Comparison of ENCODE assay signal across 8 cellular contexts in genomic region chr1:196607940-196608339, GRCh38. TPM values are rescaled to one million over a fixed set of nuclear protein-coding genes. Genes with fewer than 3 reads are reported as not detected.
DNase-seq lines count a peak whose midpoint lies in the region; ATAC-seq and TF ChIP-seq lines count a peak whose summit lies in the region.

No MANE protein-coding gene starts in this region.

- H2BK15ac ChIP-seq in H9 (ENCODE audit: low read depth, low read length) = no peak overlapping the region

- no peaks in the 10 kb centered on the region for H3K36me3 ChIP-seq in PC-3 (ENCODE audit: low read depth, low read length)

- peak overlapping the region; percentile 43 for H2BK5ac ChIP-seq in H9 (ENCODE audit: insufficient read length, low read length)

- peak overlapping the region; percentile 84 for H3K14ac ChIP-seq in H9 (ENCODE audit: insufficient read depth, low read length)

- no peak overlapping the region for H3K56ac ChIP-seq in H9 (ENCODE audit: insufficient read length, low read depth, low read length)

- no CpG with 5 or more reads among the region's 7 CpGs for WGBS in H9 (ENCODE audit: extremely low coverage, insufficient read length, low lambda C conversion rate)

- TF ChIP-seq CTCF in H9 (conservative IDR thresholded peaks at IDR 0.05) = no peak
- TF ChIP-seq CTCF in PC-3 (conservative IDR thresholded peaks at IDR 0.05; ENCODE audit: low read depth, low read length) = no peak
- no peak for TF ChIP-seq CTCF in foreskin fibroblast (IDR thresholded peaks at IDR 0.05; ENCODE audit: low read depth, low read length)

- peaks cover 5% of the 10 kb centered on the region; the same call in 1 of the 2 replicates for H3K4me1 ChIP-seq in H9 (ENCODE audit: insufficient read depth, low read length)
- no peaks in the 10 kb centered on the region; the same call in 1 of the 2 replicates for H3K4me1 ChIP-seq in PC-3 (ENCODE audit: insufficient read depth, low read length)

- peak overlapping the region; percentile 94 to 98 for H3K4me3 Mint-ChIP-seq in H9

- H3K9me3 ChIP-seq in H9 (ENCODE audit: control insufficient read depth, low read depth, low read length) (no peaks in the 10 kb centered on the region), PC-3 (ENCODE audit: low read length) (no peaks in the 10 kb centered on the region)

- peak overlapping the region; percentile 92 for H3K27ac ChIP-seq in H9 (ENCODE audit: insufficient read length, low read depth, low read length)
- H3K27ac ChIP-seq in PC-3 (ENCODE audit: low read length) = no peak overlapping the region

- H3K79me2 ChIP-seq in H9 (ENCODE audit: insufficient read depth, low read length) (peaks cover 20% of the 10 kb centered on the region), PC-3 (ENCODE audit: low read length) (no peaks in the 10 kb centered on the region)

- peak overlapping the region; percentile 97 to 99 (median 98) for H3K27ac Mint-ChIP-seq in H9

- no peak for DNase-seq in H9
- DNase-seq in PC-3 = no peak
- DNase-seq in foreskin fibroblast = peak in 1 of 2 donors; percentile 24
- DNase-seq in sciatic nerve (ENCODE audit: low spot score) = no peak
- DNase-seq in RKO (ENCODE audit: low spot score) = no peak
- DNase-seq in CD1c-positive myeloid dendritic cell (ENCODE audit: extremely low spot score) = no peak

- intact Hi-C loops in PC-3 (cut with micrococcal nuclease) = no loop called here
- intact Hi-C loops in sciatic nerve (cut with DNase I) = no loop called here

- H3K9ac ChIP-seq in H9 (ENCODE audit: extremely low read depth, insufficient read length, low read length) (peak overlapping the region; percentile 97), PC-3 (ENCODE audit: low read length) (no peak overlapping the region)

- H4K5ac ChIP-seq in H9 (ENCODE audit: insufficient read length, low read depth, low read length) = no peak overlapping the region

- H3K4me3 ChIP-seq in PC-3 (ENCODE audit: low read length) = peak overlapping the region; percentile 67
- H3K4me3 ChIP-seq in foreskin fibroblast (ENCODE audit: low read depth in 1 of 2, low read length in 2 of 2) = peak overlapping the region; percentile 84 to 92

- H3K4ac ChIP-seq in H9 (ENCODE audit: low read depth, low read length) = no peak overlapping the region

- H2BK120ac ChIP-seq in H9 (ENCODE audit: low read depth, low read length, poor library complexity, severe bottlenecking) = no peak overlapping the region

- no peak overlapping the region for H3K23ac ChIP-seq in H9 (ENCODE audit: insufficient read length, low read depth, low read length)

- H3K18ac ChIP-seq in H9 (ENCODE audit: insufficient read length, low read depth, low read length) = peak overlapping the region; percentile 96

- POLR2A ChIA-PET in PC-3 (lab: Charles Lee; ENCODE audit: unreplicated experiment) = no interaction called here

- peak overlapping the region; percentile 90 for H3K4me2 ChIP-seq in H9 (ENCODE audit: insufficient read depth, insufficient read length, low read length)
- H3K4me2 ChIP-seq in PC-3 (ENCODE audit: low read length) = peak overlapping the region; percentile 80

- no peak overlapping the region for H4K91ac ChIP-seq in H9 (ENCODE audit: insufficient read length, low read depth, low read length)

- CTCF ChIA-PET in PC-3 (lab: Charles Lee) = no interaction called here

- ATAC-seq in PC-3 (peak; percentile 54), sciatic nerve (peak; percentile 34), GM21717 (IDR thresholded peaks at IDR 0.05; ENCODE audit: unreplicated experiment) (no peak), HG02571 (IDR thresholded peaks at IDR 0.05; ENCODE audit: unreplicated experiment) (no peak)

- H3F3A ChIP-seq in PC-3 (ENCODE audit: low read length, unreplicated experiment) = no peaks in the 10 kb centered on the region

- H4K20me1 ChIP-seq in H9 (ENCODE audit: control insufficient read depth, insufficient read depth, insufficient read length) (no peaks in the 10 kb centered on the region), PC-3 (ENCODE audit: low read length) (no peaks in the 10 kb centered on the region)

- H3K36me3 Mint-ChIP-seq in H9 (ENCODE audit: insufficient read depth in 1 of 3, low read depth in 3 of 3) = peaks cover 4 to 9% (median 8%) of the 10 kb centered on the region in 3 experiments; a peak in 4 of 7 replicates

- TSS peak; percentile 35 for BruUV-seq in PC-3 (replicated peaks; lab: Mats Ljungman, UMichigan)

- H2AFZ ChIP-seq in H9 (ENCODE audit: low read length) (peak overlapping the region; percentile 74), PC-3 (ENCODE audit: low read length) (peak overlapping the region; percentile 86)

- no peaks in the 10 kb centered on the region for H3K9me3 Mint-ChIP-seq in H9

- H2BK12ac ChIP-seq in H9 (ENCODE audit: insufficient read length, low read depth, low read length) = peak overlapping the region; percentile 18

- no peak overlapping the region for H2BK20ac ChIP-seq in H9 (ENCODE audit: low read depth, low read length, poor library complexity, severe bottlenecking)

- H4K8ac ChIP-seq in H9 (replicated peaks; ENCODE audit: insufficient read length, low read depth, low read length) = no peak overlapping the region

- no peak overlapping the region for H2AK5ac ChIP-seq in H9 (ENCODE audit: insufficient read length, low read length)

- peak overlapping the region; percentile 46 for H3T11ph ChIP-seq in H9 (ENCODE audit: low read length)

- peaks cover 52% of the 10 kb centered on the region in 2 experiments for H3K4me1 Mint-ChIP-seq in H9

- no peaks in the 10 kb centered on the region for H3K79me1 ChIP-seq in H9 (ENCODE audit: insufficient read depth, low read depth, low read length, poor library complexity, severe bottlenecking)

- H3K27me3 ChIP-seq in H9 (ENCODE audit: insufficient read depth, low read length) = no peaks in the 10 kb centered on the region
- no peaks in the 10 kb centered on the region for H3K27me3 ChIP-seq in PC-3 (ENCODE audit: low read length)

- no peaks in the 10 kb centered on the region for H3K9me2 ChIP-seq in PC-3 (replicated peaks; ENCODE audit: low read length)

- no peaks in the 10 kb centered on the region for H3K23me2 ChIP-seq in H9 (ENCODE audit: insufficient read length, low read depth, low read length, poor library complexity, severe bottlenecking)

- no peaks in the 10 kb centered on the region for H3K27me3 Mint-ChIP-seq in H9 (ENCODE audit: low read depth)

RNA-seq across cellular contexts. Expression of gene KCNT2, which starts 0.3 kb away (rescaled TPM):
- total RNA-seq in H9 (2021) (8.4 and 9.1 TPM in 2 replicates), PC-3 (2014; rRNA removed) (0.26 and 0.69 TPM in 2 replicates), sciatic nerve (10.6 TPM)

RNA-seq across cellular contexts. Expression of gene CFH, which starts 43.9 kb away (rescaled TPM):
- total RNA-seq in H9 (2021) (not detected in 2 replicates), PC-3 (2014; rRNA removed) (0.80 and 1.9 TPM in 2 replicates), sciatic nerve (299 TPM)

Comparison
In these comparisons a context has a peak if more than half of its experiments do, and no peak if none do; other contexts are left out.
1. ATAC-seq: peak in PC-3 (single experiment) and sciatic nerve (single experiment); none in GM21717 (single experiment) and HG02571 (single experiment).
2. RNA of gene CFH, which starts 43.9 kb away (total RNA-seq): 299 TPM in sciatic nerve (single experiment); 0.80 to 1.9 TPM in PC-3 and not detected in H9; every median in the first group is over 100 times any median in the second.